In genomic region chr12:130965668-130966067, GRCh38 we compare ENCODE assay signal across 3 cellular contexts.
TF ChIP-seq lines count a peak whose summit lies in the region.

No MANE protein-coding gene starts in this region.

TF ChIP-seq in IMR-90, 13 proteins besides CTCF, POLR2A, EP300 and RAD21:
- TF ChIP-seq ELK1 (IDR thresholded peaks at IDR 0.05; ENCODE audit: borderline replicate concordance, low read depth, low read length) (no peak), MXI1 (IDR thresholded peaks at IDR 0.05; ENCODE audit: borderline replicate concordance, low read depth, low read length) (no peak), MAZ (IDR thresholded peaks at IDR 0.05; ENCODE audit: borderline replicate concordance, low read depth, low read length) (no peak)

TF ChIP-seq in GM23338, 12 proteins besides CTCF, POLR2A, EP300 and RAD21:
- TF ChIP-seq POLR2AphosphoS5 (IDR thresholded peaks at IDR 0.05; ENCODE audit: low read depth), result no peak
- TF ChIP-seq ZNF114 (CRISPR knock-in tag; IDR thresholded peaks at IDR 0.05), result no peak
- TF ChIP-seq, protein P1, sequence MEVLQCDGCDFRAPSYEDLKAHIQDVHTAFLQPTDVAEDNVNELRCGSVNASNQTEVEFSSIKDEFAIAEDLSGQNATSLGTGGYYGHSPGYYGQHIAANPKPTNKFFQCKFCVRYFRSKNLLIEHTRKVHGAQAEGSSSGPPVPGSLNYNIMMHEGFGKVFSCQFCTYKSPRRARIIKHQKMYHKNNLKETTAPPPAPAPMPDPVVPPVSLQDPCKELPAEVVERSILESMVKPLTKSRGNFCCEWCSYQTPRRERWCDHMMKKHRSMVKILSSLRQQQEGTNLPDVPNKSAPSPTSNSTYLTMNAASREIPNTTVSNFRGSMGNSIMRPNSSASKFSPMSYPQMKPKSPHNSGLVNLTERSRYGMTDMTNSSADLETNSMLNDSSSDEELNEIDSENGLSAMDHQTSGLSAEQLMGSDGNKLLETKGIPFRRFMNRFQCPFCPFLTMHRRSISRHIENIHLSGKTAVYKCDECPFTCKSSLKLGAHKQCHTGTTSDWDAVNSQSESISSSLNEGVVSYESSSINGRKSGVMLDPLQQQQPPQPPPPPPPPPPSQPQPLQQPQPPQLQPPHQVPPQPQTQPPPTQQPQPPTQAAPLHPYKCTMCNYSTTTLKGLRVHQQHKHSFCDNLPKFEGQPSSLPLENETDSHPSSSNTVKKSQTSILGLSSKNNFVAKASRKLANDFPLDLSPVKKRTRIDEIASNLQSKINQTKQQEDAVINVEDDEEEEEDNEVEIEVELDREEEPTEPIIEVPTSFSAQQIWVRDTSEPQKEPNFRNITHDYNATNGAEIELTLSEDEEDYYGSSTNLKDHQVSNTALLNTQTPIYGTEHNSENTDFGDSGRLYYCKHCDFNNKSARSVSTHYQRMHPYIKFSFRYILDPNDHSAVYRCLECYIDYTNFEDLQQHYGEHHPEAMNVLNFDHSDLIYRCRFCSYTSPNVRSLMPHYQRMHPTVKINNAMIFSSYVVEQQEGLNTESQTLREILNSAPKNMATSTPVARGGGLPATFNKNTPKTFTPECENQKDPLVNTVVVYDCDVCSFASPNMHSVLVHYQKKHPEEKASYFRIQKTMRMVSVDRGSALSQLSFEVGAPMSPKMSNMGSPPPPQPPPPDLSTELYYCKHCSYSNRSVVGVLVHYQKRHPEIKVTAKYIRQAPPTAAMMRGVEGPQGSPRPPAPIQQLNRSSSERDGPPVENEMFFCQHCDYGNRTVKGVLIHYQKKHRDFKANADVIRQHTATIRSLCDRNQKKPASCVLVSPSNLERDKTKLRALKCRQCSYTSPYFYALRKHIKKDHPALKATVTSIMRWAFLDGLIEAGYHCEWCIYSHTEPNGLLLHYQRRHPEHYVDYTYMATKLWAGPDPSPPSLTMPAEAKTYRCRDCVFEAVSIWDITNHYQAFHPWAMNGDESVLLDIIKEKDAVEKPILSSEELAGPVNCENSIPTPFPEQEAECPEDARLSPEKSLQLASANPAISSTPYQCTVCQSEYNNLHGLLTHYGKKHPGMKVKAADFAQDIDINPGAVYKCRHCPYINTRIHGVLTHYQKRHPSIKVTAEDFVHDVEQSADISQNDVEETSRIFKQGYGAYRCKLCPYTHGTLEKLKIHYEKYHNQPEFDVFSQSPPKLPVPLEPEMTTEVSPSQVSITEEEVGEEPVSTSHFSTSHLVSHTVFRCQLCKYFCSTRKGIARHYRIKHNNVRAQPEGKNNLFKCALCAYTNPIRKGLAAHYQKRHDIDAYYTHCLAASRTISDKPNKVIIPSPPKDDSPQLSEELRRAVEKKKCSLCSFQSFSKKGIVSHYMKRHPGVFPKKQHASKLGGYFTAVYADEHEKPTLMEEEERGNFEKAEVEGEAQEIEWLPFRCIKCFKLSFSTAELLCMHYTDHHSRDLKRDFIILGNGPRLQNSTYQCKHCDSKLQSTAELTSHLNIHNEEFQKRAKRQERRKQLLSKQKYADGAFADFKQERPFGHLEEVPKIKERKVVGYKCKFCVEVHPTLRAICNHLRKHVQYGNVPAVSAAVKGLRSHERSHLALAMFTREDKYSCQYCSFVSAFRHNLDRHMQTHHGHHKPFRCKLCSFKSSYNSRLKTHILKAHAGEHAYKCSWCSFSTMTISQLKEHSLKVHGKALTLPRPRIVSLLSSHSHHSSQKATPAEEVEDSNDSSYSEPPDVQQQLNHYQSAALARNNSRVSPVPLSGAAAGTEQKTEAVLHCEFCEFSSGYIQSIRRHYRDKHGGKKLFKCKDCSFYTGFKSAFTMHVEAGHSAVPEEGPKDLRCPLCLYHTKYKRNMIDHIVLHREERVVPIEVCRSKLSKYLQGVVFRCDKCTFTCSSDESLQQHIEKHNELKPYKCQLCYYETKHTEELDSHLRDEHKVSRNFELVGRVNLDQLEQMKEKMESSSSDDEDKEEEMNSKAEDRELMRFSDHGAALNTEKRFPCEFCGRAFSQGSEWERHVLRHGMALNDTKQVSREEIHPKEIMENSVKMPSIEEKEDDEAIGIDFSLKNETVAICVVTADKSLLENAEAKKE (CRISPR knock-in tag; IDR thresholded peaks at IDR 0.05), result no peak
- no peak for TF ChIP-seq JUNB (IDR thresholded peaks at IDR 0.05; ENCODE audit: unreplicated experiment)
- no peak for TF ChIP-seq STAT1 (IDR thresholded peaks at IDR 0.05; ENCODE audit: unreplicated experiment)
- TF ChIP-seq, protein P2, sequence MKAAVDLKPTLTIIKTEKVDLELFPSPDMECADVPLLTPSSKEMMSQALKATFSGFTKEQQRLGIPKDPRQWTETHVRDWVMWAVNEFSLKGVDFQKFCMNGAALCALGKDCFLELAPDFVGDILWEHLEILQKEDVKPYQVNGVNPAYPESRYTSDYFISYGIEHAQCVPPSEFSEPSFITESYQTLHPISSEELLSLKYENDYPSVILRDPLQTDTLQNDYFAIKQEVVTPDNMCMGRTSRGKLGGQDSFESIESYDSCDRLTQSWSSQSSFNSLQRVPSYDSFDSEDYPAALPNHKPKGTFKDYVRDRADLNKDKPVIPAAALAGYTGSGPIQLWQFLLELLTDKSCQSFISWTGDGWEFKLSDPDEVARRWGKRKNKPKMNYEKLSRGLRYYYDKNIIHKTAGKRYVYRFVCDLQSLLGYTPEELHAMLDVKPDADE (IDR thresholded peaks at IDR 0.05), result no peak
TF ChIP-seq in GM23338: peak in this region for 0.

TF ChIP-seq in SK-N-SH treated with all-trans-retinoic acid at 6 μM for 48 hours, 23 proteins besides CTCF, POLR2A, EP300 and RAD21:
- no peak for TF ChIP-seq ISL1 (CRISPR knock-in tag; IDR thresholded peaks at IDR 0.05)
- TF ChIP-seq PPARA (CRISPR knock-in tag; IDR thresholded peaks at IDR 0.05; ENCODE audit: borderline replicate concordance), result no peak
- TF ChIP-seq TCF4 (CRISPR knock-in tag; IDR thresholded peaks at IDR 0.05; ENCODE audit: borderline replicate concordance), result no peak
- TF ChIP-seq CSDC2 (CRISPR knock-in tag; IDR thresholded peaks at IDR 0.05), result no peak
- no peak for TF ChIP-seq ZFP30 (CRISPR knock-in tag; IDR thresholded peaks at IDR 0.05)
- no peak for TF ChIP-seq RARB (CRISPR knock-in tag; IDR thresholded peaks at IDR 0.05)
- no peak for TF ChIP-seq ARNTL (CRISPR knock-in tag; IDR thresholded peaks at IDR 0.05; ENCODE audit: borderline replicate concordance, low read depth)
- TF ChIP-seq, protein P3, sequence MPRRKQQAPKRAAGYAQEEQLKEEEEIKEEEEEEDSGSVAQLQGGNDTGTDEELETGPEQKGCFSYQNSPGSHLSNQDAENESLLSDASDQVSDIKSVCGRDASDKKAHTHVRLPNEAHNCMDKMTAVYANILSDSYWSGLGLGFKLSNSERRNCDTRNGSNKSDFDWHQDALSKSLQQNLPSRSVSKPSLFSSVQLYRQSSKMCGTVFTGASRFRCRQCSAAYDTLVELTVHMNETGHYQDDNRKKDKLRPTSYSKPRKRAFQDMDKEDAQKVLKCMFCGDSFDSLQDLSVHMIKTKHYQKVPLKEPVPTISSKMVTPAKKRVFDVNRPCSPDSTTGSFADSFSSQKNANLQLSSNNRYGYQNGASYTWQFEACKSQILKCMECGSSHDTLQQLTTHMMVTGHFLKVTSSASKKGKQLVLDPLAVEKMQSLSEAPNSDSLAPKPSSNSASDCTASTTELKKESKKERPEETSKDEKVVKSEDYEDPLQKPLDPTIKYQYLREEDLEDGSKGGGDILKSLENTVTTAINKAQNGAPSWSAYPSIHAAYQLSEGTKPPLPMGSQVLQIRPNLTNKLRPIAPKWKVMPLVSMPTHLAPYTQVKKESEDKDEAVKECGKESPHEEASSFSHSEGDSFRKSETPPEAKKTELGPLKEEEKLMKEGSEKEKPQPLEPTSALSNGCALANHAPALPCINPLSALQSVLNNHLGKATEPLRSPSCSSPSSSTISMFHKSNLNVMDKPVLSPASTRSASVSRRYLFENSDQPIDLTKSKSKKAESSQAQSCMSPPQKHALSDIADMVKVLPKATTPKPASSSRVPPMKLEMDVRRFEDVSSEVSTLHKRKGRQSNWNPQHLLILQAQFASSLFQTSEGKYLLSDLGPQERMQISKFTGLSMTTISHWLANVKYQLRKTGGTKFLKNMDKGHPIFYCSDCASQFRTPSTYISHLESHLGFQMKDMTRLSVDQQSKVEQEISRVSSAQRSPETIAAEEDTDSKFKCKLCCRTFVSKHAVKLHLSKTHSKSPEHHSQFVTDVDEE (CRISPR knock-in tag; IDR thresholded peaks at IDR 0.05), result no peak
- TF ChIP-seq, protein P4, sequence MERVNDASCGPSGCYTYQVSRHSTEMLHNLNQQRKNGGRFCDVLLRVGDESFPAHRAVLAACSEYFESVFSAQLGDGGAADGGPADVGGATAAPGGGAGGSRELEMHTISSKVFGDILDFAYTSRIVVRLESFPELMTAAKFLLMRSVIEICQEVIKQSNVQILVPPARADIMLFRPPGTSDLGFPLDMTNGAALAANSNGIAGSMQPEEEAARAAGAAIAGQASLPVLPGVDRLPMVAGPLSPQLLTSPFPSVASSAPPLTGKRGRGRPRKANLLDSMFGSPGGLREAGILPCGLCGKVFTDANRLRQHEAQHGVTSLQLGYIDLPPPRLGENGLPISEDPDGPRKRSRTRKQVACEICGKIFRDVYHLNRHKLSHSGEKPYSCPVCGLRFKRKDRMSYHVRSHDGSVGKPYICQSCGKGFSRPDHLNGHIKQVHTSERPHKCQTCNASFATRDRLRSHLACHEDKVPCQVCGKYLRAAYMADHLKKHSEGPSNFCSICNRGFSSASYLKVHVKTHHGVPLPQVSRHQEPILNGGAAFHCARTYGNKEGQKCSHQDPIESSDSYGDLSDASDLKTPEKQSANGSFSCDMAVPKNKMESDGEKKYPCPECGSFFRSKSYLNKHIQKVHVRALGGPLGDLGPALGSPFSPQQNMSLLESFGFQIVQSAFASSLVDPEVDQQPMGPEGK (CRISPR knock-in tag; IDR thresholded peaks at IDR 0.05; ENCODE audit: borderline replicate concordance), result no peak
TF ChIP-seq in SK-N-SH treated with all-trans-retinoic acid at 6 μM for 48 hours: peak in this region for 0.
